21 cellular contexts compared by ENCODE assay signal in the genomic region with DNA sequence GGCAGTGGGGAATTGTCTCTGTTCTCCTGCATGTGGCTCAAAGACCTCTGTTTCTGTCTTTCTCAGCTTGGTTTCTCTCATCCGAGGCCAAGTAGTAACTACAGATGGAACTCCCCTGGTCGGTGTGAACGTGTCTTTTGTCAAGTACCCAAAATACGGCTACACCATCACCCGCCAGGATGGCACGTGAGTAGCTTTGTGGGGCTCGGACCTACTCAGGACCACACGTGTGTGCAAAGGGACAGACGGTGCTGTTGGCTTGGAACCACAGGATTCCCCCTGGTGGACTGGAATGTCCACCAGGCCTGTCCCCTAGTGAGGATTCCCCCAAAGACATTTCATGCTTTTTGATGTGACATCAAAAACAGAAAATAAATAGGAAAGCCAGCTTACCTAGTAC.
DNase-seq lines count a peak whose midpoint lies in the region; ATAC-seq and TF ChIP-seq lines count a peak whose summit lies in the region.
"Had no signal": no experiment of that assay in that cellular context is flagged by ENCODE, and none has a peak within 500 bp of the region (broad histone marks: within the 10 kb centered on the region; RNA-seq: fewer than 3 reads in every experiment).

No MANE protein-coding gene starts in this region.

- H2BK5ac ChIP-seq in neuronal stem cell (ENCODE audit: low read length), result no peak overlapping the region

- H3K9me3 ChIP-seq in endodermal cell (ENCODE audit: control insufficient read depth, low read length) (no peaks in the 10 kb centered on the region), neuronal stem cell (replicated peaks in 1 of 2; ENCODE audit: control insufficient read depth in 2 of 2, insufficient read depth in 1 of 2, low read depth in 1 of 2, low read length in 2 of 2) (no peaks in the 10 kb centered on the region)
- no peaks in the 10 kb centered on the region for H3K9me3 ChIP-seq in CD8-positive, alpha-beta memory T cell (ENCODE audit: low read length)
- H3K9me3 ChIP-seq: A549 had no signal

- H3K27me3 ChIP-seq in GM23338 (ENCODE audit: insufficient read depth) (no peaks in the 10 kb centered on the region), endodermal cell (ENCODE audit: control insufficient read depth, insufficient read depth, low read length, poor library complexity, severe bottlenecking) (no peaks in the 10 kb centered on the region), neuronal stem cell (ENCODE audit: control insufficient read depth in 3 of 3, insufficient read depth in 3 of 3, low read depth in 1 of 3, low read length in 3 of 3) (no peaks in the 10 kb centered on the region)
- H3K27me3 ChIP-seq in CD8-positive, alpha-beta memory T cell (ENCODE audit: insufficient read depth, low read length, poor library complexity, severe bottlenecking), result no peaks in the 10 kb centered on the region

- H3K36me3 ChIP-seq in GM23338 (ENCODE audit: insufficient read depth), result no peaks in the 10 kb centered on the region
- H3K36me3 ChIP-seq in endodermal cell (ENCODE audit: control insufficient read depth, insufficient read depth, low read length), result peaks cover 11% of the 10 kb centered on the region
- H3K36me3 ChIP-seq in neuronal stem cell (replicated peaks in 1 of 2; ENCODE audit: control insufficient read depth in 2 of 2, insufficient read depth in 2 of 2, low read length in 2 of 2), result peaks cover 0 to 15% of the 10 kb centered on the region in 2 donors
- no peaks in the 10 kb centered on the region for H3K36me3 ChIP-seq in CD8-positive, alpha-beta memory T cell (ENCODE audit: insufficient read depth, low read length)

- intact Hi-C loops in Right ventricle myocardium superior (cut with DNase I) (no loop called here), left cardiac atrium (cut with DNase I) (no loop called here)

- H3K9ac ChIP-seq in endodermal cell (ENCODE audit: extremely low read depth, low read length, poor library complexity, severe bottlenecking) (no peak overlapping the region), neuronal stem cell (ENCODE audit: low read depth, low read length, poor library complexity) (no peak overlapping the region)

- H3F3A ChIP-seq in GM23338 (replicated peaks; ENCODE audit: low read depth), result no peaks in the 10 kb centered on the region

- DNase-seq in Right ventricle myocardium superior (no peak), left cardiac atrium (no peak), GM23338 (ENCODE audit: low spot score) (no peak), endodermal cell (no peak), neuronal stem cell (ENCODE audit: low spot score) (no peak), iPS-NIHi11 (ENCODE audit: low spot score) (no peak), iPS-NIHi7 (ENCODE audit: extremely low spot score) (no peak)
- no peak for DNase-seq in CD8-positive, alpha-beta memory T cell
- DNase-seq: AML-193; CD4-positive, alpha-beta T cell; DMS153; DMS79; GF-D8; GOT3; H9; KBM-7 had no signal

- H3K4me2 ChIP-seq in GM23338 (no peak overlapping the region), neuronal stem cell (ENCODE audit: insufficient read depth, low read length, poor library complexity, severe bottlenecking) (no peak overlapping the region)
- H3K4me2 ChIP-seq: A549 had no signal

- peak overlapping the region; percentile 60 for H2BK15ac ChIP-seq in neuronal stem cell (ENCODE audit: low read length)

- H3K4me1 ChIP-seq in GM23338 (ENCODE audit: insufficient read depth) (peaks cover 3% of the 10 kb centered on the region; the same call in 1 of the 2 replicates), endodermal cell (ENCODE audit: control insufficient read depth, insufficient read depth, low read length) (no peaks in the 10 kb centered on the region), neuronal stem cell (ENCODE audit: control insufficient read depth in 2 of 2, insufficient read depth in 1 of 2, low read depth in 1 of 2, low read length in 2 of 2) (peaks cover 12% of the 10 kb centered on the region in 2 donors)
- no peaks in the 10 kb centered on the region for H3K4me1 ChIP-seq in CD8-positive, alpha-beta memory T cell (ENCODE audit: insufficient read depth, low read length)
- H3K4me1 ChIP-seq: A549 had no signal

- CTCF ChIA-PET in CD8-positive, alpha-beta memory T cell (lab: Charles Lee), result no interaction called here

- H3K27ac ChIP-seq in GM23338 (ENCODE audit: low read depth) (no peak overlapping the region), endodermal cell (ENCODE audit: low read depth, low read length) (no peak overlapping the region), neuronal stem cell (replicated peaks; ENCODE audit: low read length) (no peak overlapping the region)
- H3K27ac ChIP-seq in CD8-positive, alpha-beta memory T cell (ENCODE audit: low read depth, low read length), result no peak overlapping the region
- H3K27ac ChIP-seq: 22Rv1, A549, C4-2B, HL-60 had no signal

- no peaks in the 10 kb centered on the region for H4K20me1 ChIP-seq in GM23338 (replicated peaks; ENCODE audit: insufficient read depth)

- no peak overlapping the region for H3K4me3 ChIP-seq in GM23338
- no peak overlapping the region for H3K4me3 ChIP-seq in endodermal cell (ENCODE audit: low read length)
- no peak overlapping the region for H3K4me3 ChIP-seq in neuronal stem cell (ENCODE audit: low read length in 2 of 2)
- H3K4me3 ChIP-seq in CD8-positive, alpha-beta memory T cell (ENCODE audit: low read length), result no peak overlapping the region
- H3K4me3 ChIP-seq: A549 had no signal

- H2BK120ac ChIP-seq in neuronal stem cell (ENCODE audit: low read depth, low read length), result no peak overlapping the region

- no peaks in the 10 kb centered on the region for H3K9me2 ChIP-seq in GM23338 (ENCODE audit: insufficient read depth)

- POLR2A ChIA-PET in CD8-positive, alpha-beta memory T cell (lab: Charles Lee), result interaction anchor here (0.6 kb wide), 1 partner anchor 33 kb away, joined by 3 read pairs; no protein-coding TSS in a partner anchor

- H3K4ac ChIP-seq in neuronal stem cell (ENCODE audit: low read length), result no peak overlapping the region

- H4K91ac ChIP-seq in neuronal stem cell (ENCODE audit: low read depth, low read length, poor library complexity), result no peak overlapping the region

- no peak overlapping the region for H2AK5ac ChIP-seq in neuronal stem cell (ENCODE audit: low read depth, low read length)

- H3K79me2 ChIP-seq in GM23338 (replicated peaks; ENCODE audit: insufficient read depth), result no peaks in the 10 kb centered on the region

- H3K79me1 ChIP-seq in neuronal stem cell (ENCODE audit: low read depth, low read length), result no peaks in the 10 kb centered on the region

- H3K36me3 Mint-ChIP-seq in GM23338 (ENCODE audit: low read depth) (no peaks in the 10 kb centered on the region), endodermal cell (ENCODE audit: low read depth) (no peaks in the 10 kb centered on the region)
- no peaks in the 10 kb centered on the region for H3K36me3 Mint-ChIP-seq in CD8-positive, alpha-beta memory T cell
- H3K36me3 Mint-ChIP-seq: IgD-negative memory B cell had no signal

- no peak overlapping the region for H3K4me3 Mint-ChIP-seq in GM23338
- H3K4me3 Mint-ChIP-seq in endodermal cell, result no peak overlapping the region
- H3K4me3 Mint-ChIP-seq in CD8-positive, alpha-beta memory T cell, result no peak overlapping the region
- H3K4me3 Mint-ChIP-seq: CD4-positive, alpha-beta T cell; H9; IgD-negative memory B cell had no signal

- H3K27ac Mint-ChIP-seq in GM23338 (no peak overlapping the region), endodermal cell (no peak overlapping the region)
- no peak overlapping the region for H3K27ac Mint-ChIP-seq in CD8-positive, alpha-beta memory T cell
- H3K27ac Mint-ChIP-seq: CD4-positive, alpha-beta T cell; H9; IgD-negative memory B cell had no signal

- H2AFZ ChIP-seq in GM23338, result 0 out of 2 replicates have a peak overlapping the region, but pooled peaks have one; percentile 7
- no peak overlapping the region for H2AFZ ChIP-seq in neuronal stem cell (ENCODE audit: low read length)

- no peak overlapping the region for H3K14ac ChIP-seq in neuronal stem cell (ENCODE audit: low read length)

- ATAC-seq in Right ventricle myocardium superior (ENCODE audit: poor library complexity), result peak; percentile 17
- ATAC-seq in left cardiac atrium, result no peak
- ATAC-seq in GM23338, result no peak
- ATAC-seq: A549 had no signal

- TF ChIP-seq CTCF in GM23338 (conservative IDR thresholded peaks at IDR 0.05; ENCODE audit: low read depth in 2 of 2) (no peak), endodermal cell (conservative IDR thresholded peaks at IDR 0.05) (peak; percentile 32)

- peaks cover 2% of the 10 kb centered on the region for H3K27me3 Mint-ChIP-seq in GM23338 (ENCODE audit: insufficient read depth, low read depth, poor library complexity)
- no peaks in the 10 kb centered on the region for H3K27me3 Mint-ChIP-seq in endodermal cell (ENCODE audit: insufficient read depth)
- H3K27me3 Mint-ChIP-seq in CD8-positive, alpha-beta memory T cell, result peaks cover 6 to 7% of the 10 kb centered on the region in 2 donors
- H3K27me3 Mint-ChIP-seq: CD4-positive, alpha-beta T cell had no signal

- H3K9me3 Mint-ChIP-seq in GM23338, result no peaks in the 10 kb centered on the region; the same call in 2 of the 3 replicates
- no peaks in the 10 kb centered on the region for H3K9me3 Mint-ChIP-seq in endodermal cell
- no peaks in the 10 kb centered on the region for H3K9me3 Mint-ChIP-seq in CD8-positive, alpha-beta memory T cell
- H3K9me3 Mint-ChIP-seq: CD4-positive, alpha-beta T cell; H9 had no signal

- no peak overlapping the region for H3K23ac ChIP-seq in neuronal stem cell (ENCODE audit: low read depth, low read length, poor library complexity)

- no peak overlapping the region for H2BK12ac ChIP-seq in neuronal stem cell (ENCODE audit: low read length)

- peak overlapping the region; percentile 62 for H3K18ac ChIP-seq in neuronal stem cell (ENCODE audit: low read length)

- H4K8ac ChIP-seq in neuronal stem cell (ENCODE audit: low read depth, low read length), result no peak overlapping the region

- H3K4me1 Mint-ChIP-seq in GM23338 (peaks cover 5% of the 10 kb centered on the region; the same call in 2 of the 3 replicates), endodermal cell (peaks cover 7% of the 10 kb centered on the region)
- H3K4me1 Mint-ChIP-seq in CD8-positive, alpha-beta memory T cell, result no peaks in the 10 kb centered on the region

- WGBS in endodermal cell (ENCODE audit: insufficient coverage in 1 of 2, insufficient read length in 1 of 2), 2 experiments, result 90 to 91% methylated on average over 8 to 9 of the region's 9 CpGs
- no CpG with 5 or more reads among the region's 9 CpGs for WGBS in neuronal stem cell (ENCODE audit: extremely low coverage in 2 of 2, insufficient read length in 2 of 2, insufficient replicate concordance in 1 of 2), 2 donors

TF ChIP-seq in GM23338, 12 proteins besides CTCF, POLR2A, EP300 and RAD21 (continues in another document):
- TF ChIP-seq, protein P1, sequence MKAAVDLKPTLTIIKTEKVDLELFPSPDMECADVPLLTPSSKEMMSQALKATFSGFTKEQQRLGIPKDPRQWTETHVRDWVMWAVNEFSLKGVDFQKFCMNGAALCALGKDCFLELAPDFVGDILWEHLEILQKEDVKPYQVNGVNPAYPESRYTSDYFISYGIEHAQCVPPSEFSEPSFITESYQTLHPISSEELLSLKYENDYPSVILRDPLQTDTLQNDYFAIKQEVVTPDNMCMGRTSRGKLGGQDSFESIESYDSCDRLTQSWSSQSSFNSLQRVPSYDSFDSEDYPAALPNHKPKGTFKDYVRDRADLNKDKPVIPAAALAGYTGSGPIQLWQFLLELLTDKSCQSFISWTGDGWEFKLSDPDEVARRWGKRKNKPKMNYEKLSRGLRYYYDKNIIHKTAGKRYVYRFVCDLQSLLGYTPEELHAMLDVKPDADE (IDR thresholded peaks at IDR 0.05), result no peak
- no peak for TF ChIP-seq JUNB (IDR thresholded peaks at IDR 0.05; ENCODE audit: unreplicated experiment)
